24 cellular contexts compared by ENCODE assay signal in the genomic region with DNA sequence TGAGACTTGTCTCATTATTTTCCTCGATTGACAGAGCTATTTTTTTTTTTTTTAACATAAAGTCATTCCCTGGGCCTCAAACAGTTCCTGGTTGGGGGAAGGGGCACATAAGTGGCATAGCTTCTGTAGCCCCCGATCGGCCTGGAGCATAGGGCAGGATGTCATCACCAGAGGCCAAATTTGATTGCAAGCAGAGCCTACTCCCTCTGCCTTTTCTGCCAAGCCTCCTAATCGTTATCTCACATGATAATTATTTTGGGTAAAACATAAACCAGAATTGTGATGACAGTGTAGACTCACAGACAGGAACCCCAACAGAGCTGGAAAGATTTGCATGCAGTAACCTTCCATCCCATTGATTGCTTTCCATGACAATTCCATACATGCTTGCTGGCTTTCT.
"Had no signal": no experiment of that assay in that cellular context is flagged by ENCODE, and none has a peak within 500 bp of the region (broad histone marks: within the 10 kb centered on the region; RNA-seq: fewer than 3 reads in every experiment).

No MANE protein-coding gene starts in this region.

- H3K27ac ChIP-seq: neural progenitor cell, neutrophil, parathyroid adenoma, psoas muscle, skin epidermis, suprapubic skin, thoracic aorta, tibial artery, upper lobe of right lung had no signal

- H3K4me3 ChIP-seq: lung, neural progenitor cell, psoas muscle, skin epidermis, suprapubic skin, thoracic aorta, tibial artery, upper lobe of right lung had no signal

- DNase-seq: hippocampal formation; kidney glomerular epithelial cell; left cardiac atrium; mesendoderm; naive B cell; natural killer cell; nephron progenitor cell; occipital lobe; psoas muscle; stimulated activated CD4-positive, alpha-beta T cell treated with anti-CD3 and anti-CD28 coated beads, Interleukin-4, amount 100 ng/mL, for 24 hours; stimulated activated naive CD4-positive, alpha-beta T cell; tibial artery; trophoblast cell; upper lobe of right lung had no signal

- H3K27me3 ChIP-seq: neural progenitor cell, neutrophil, suprapubic skin, tibial artery, upper lobe of right lung had no signal

- ATAC-seq: left lobe of liver; natural killer cell; psoas muscle; sciatic nerve; stimulated activated effector memory CD8-positive, alpha-beta T cell treated with anti-CD3 and anti-CD28 coated beads, Interleukin-12 subunit alpha, Interleukin-12 subunit beta, amount 100 ng/mL, for 72 hours; upper lobe of right lung had no signal

- H3K36me3 ChIP-seq: neural progenitor cell, neutrophil, suprapubic skin, thoracic aorta, tibial artery, upper lobe of right lung had no signal

- H3K4me1 ChIP-seq: parathyroid adenoma, psoas muscle, suprapubic skin, tibial artery, upper lobe of right lung had no signal

- H3K9me3 ChIP-seq: neutrophil, psoas muscle, suprapubic skin, thoracic aorta, tibial artery, upper lobe of right lung had no signal
